9 cellular contexts compared by ENCODE assay signal in genomic region chr14:68020999-68021663, GRCh38.
DNase-seq lines count a peak whose midpoint lies in the region; ATAC-seq and TF ChIP-seq lines count a peak whose summit lies in the region.
"Had no signal": no experiment of that assay in that cellular context is flagged by ENCODE, and none has a peak within 500 bp of the region (broad histone marks: within the 10 kb centered on the region; RNA-seq: fewer than 3 reads in every experiment).

No MANE protein-coding gene starts in this region.

- no peak overlapping the region for H3K4me3 Mint-ChIP-seq in nephron

- peaks cover 15% of the 10 kb centered on the region for H3K9me3 Mint-ChIP-seq in nephron

- H3K4me1 Mint-ChIP-seq in nephron = peaks cover 13% of the 10 kb centered on the region

- DNase-seq in DMS79 (lab: John Stamatoyannopoulos, UW) = peak; percentile 92
- DNase-seq in NCI-H345 treated with DMSO at 0.1 percent for 48 hours (lab: John Stamatoyannopoulos, UW; ENCODE audit: unreplicated experiment) = peak; percentile 98
- DNase-seq in activated T-cell treated with anti-CD3 and anti-CD28 coated beads, Interleukin-2, amount 50 U/mL, for 1 hour = no peak
- no peak for DNase-seq in GF-D8 (lab: John Stamatoyannopoulos, UW)
- DNase-seq in stimulated activated CD4-positive, alpha-beta T cell treated with anti-CD3 and anti-CD28 coated beads, Interleukin-4, amount 100 ng/mL, for 4 hours = no peak
- no peak for DNase-seq in SW 1271 (lab: John Stamatoyannopoulos, UW)
- DNase-seq: Peyer's patch had no signal

- peak overlapping the region; percentile 2 to 43 (median 43) for H3K27ac Mint-ChIP-seq in nephron

- no peaks in the 10 kb centered on the region for H3K27me3 Mint-ChIP-seq in nephron (ENCODE audit: low read depth)

- ATAC-seq in HG03196 (IDR thresholded peaks at IDR 0.05; ENCODE audit: unreplicated experiment) = peak; percentile 58

- TF ChIP-seq CTCF in nephron (IDR thresholded peaks at IDR 0.05; ENCODE audit: unreplicated experiment in 3 of 3) = no peak

- H3K36me3 Mint-ChIP-seq in nephron (ENCODE audit: low read depth) = peaks cover 6% of the 10 kb centered on the region

Comparison
In these comparisons a context has a peak if more than half of its experiments do, and no peak if none do; other contexts are left out.
1. DNase-seq: peak in DMS79 (single experiment) and NCI-H345 treated with DMSO at 0.1 percent for 48 hours (single experiment); none in activated T-cell treated with anti-CD3 and anti-CD28 coated beads, Interleukin-2, amount 50 U/mL, for 1 hour (single experiment), GF-D8 (single experiment), stimulated activated CD4-positive, alpha-beta T cell treated with anti-CD3 and anti-CD28 coated beads, Interleukin-4, amount 100 ng/mL, for 4 hours (0 of 2) and SW 1271 (0 of 2).